7 cellular contexts compared by ENCODE assay signal in genomic region chr17:75109407-75110236, GRCh38. TPM values are rescaled to one million over a fixed set of nuclear protein-coding genes. Genes with fewer than 3 reads are reported as not detected.
DNase-seq lines count a peak whose midpoint lies in the region; ATAC-seq and TF ChIP-seq lines count a peak whose summit lies in the region.

Gene ARMC7 (plus strand): TSS chr17:75109969. CDS start chr17:75110289, 320 bp downstream.

- no peak for TF ChIP-seq CTCF in brain (conservative IDR thresholded peaks at IDR 0.05)

- H3K4me1 ChIP-seq in iPS-20b (ENCODE audit: insufficient read depth, low read length) = peaks cover 5% of the 10 kb centered on the region; the same call in 1 of the 2 replicates

- no peaks in the 10 kb centered on the region for H3K9me3 ChIP-seq in iPS-20b (ENCODE audit: insufficient read depth, low read depth, low read length)

- ATAC-seq in GM18520 (IDR thresholded peaks at IDR 0.05; ENCODE audit: unreplicated experiment) (peak; percentile 39), HG03064 (IDR thresholded peaks at IDR 0.05; ENCODE audit: low read depth, unreplicated experiment) (peak; percentile 61)

- H3K27ac ChIP-seq in iPS-20b (ENCODE audit: low read length) (no peak within 1 kb of the TSS), skin epidermis (peak within 1 kb of the TSS; percentile 47 to 94 (median 84))

- peak within 1 kb of the TSS in 4 of 5 experiments; percentile 43 to 92 (median 89) for H3K27ac Mint-ChIP-seq in brain

- H3K4me1 Mint-ChIP-seq in brain = peaks cover 51% of the 10 kb centered on the region

- peak within 1 kb of the TSS; percentile 90 to 96 (median 95) for H3K4me3 Mint-ChIP-seq in brain

- H3K4me3 ChIP-seq in iPS-20b (ENCODE audit: low read length) = peak within 1 kb of the TSS; percentile 85
- H3K4me3 ChIP-seq in skin epidermis = peak within 1 kb of the TSS; percentile 56 to 77 (median 73)

- peaks cover 7% of the 10 kb centered on the region for H3K27me3 Mint-ChIP-seq in brain

- H3K36me3 ChIP-seq in iPS-20b (ENCODE audit: insufficient read depth, low read depth, low read length) = no peaks in the 10 kb centered on the region

- H3K36me3 Mint-ChIP-seq in brain = peaks cover 16% of the 10 kb centered on the region

- H3K9me3 Mint-ChIP-seq in brain = no peaks in the 10 kb centered on the region

- peak; percentile 71 for DNase-seq in NCI-H2107 (lab: John Stamatoyannopoulos, UW)
- DNase-seq in UCSD-AML1 (lab: John Stamatoyannopoulos, UW; ENCODE audit: unreplicated experiment) = peak; percentile 91

- peaks cover 10% of the 10 kb centered on the region; the same call in 1 of the 2 replicates for H3K27me3 ChIP-seq in iPS-20b (ENCODE audit: insufficient read depth, low read length)

- H3K9ac ChIP-seq in iPS-20b (ENCODE audit: low read depth, low read length) = peak within 1 kb of the TSS; percentile 72

RNA-seq across cellular contexts. Expression of gene ARMC7, which starts in this region (rescaled TPM):
- polyA plus RNA-seq in brain (ENCODE audit: insufficient read depth, low read depth, low replicate concordance) = 17.8 TPM
